In the genomic region with DNA sequence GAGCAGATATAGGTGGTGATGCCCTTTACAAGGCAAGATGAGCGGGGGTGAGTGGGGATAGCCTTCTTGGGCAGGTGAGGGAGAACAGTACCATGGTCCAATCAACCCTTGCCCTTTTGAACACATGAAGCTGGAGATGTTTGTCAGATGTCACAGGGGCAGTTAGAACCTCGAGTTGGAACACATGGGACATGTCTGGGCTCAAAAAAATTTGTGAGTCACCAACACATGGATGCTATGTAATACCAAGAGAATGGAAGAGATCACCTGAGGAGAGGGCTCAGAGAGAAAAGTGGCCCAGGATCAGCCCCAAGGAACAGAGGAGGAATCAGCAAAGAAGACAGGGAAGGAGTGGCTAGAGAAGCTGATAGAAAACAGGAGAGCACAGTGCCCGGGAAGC, we compare ENCODE assay signal across 22 cellular contexts. TPM values are rescaled to one million over a fixed set of nuclear protein-coding genes. Genes with fewer than 3 reads are reported as not detected.
DNase-seq lines count a peak whose midpoint lies in the region; ATAC-seq and TF ChIP-seq lines count a peak whose summit lies in the region.
"Had no signal": no experiment of that assay in that cellular context is flagged by ENCODE, and none has a peak within 500 bp of the region (broad histone marks: within the 10 kb centered on the region; RNA-seq: fewer than 3 reads in every experiment).

No MANE protein-coding gene starts in this region.

- peaks cover 3% of the 10 kb centered on the region for H3F3A ChIP-seq in smooth muscle cell (ENCODE audit: low read depth)

- peak overlapping the region; percentile 2 for H3K4me3 Mint-ChIP-seq in activated naive CD8-positive, alpha-beta T cell treated with anti-CD3 and anti-CD28 coated beads for 36 hours
- H3K4me3 Mint-ChIP-seq in immature natural killer cell = no peak overlapping the region

- no peak for TF ChIP-seq EP300 in transverse colon (IDR thresholded peaks at IDR 0.05; ENCODE audit: low read depth)

- H4K20me1 ChIP-seq in smooth muscle cell (ENCODE audit: low read depth) = peaks cover 11% of the 10 kb centered on the region

- DNase-seq in activated naive CD4-positive, alpha-beta T cell treated with anti-CD3 and anti-CD28 coated beads, Interleukin-2, amount 50 U/mL, for 72 hours (ENCODE audit: low spot score in 2 of 2) = no peak
- no peak for DNase-seq in activated naive CD4-positive, alpha-beta T cell treated with anti-CD3 and anti-CD28 coated beads, Interleukin-2, amount 50 U/mL, for 16 hours
- no peak for DNase-seq in activated naive CD8-positive, alpha-beta T cell treated with anti-CD3 and anti-CD28 coated beads for 36 hours
- DNase-seq in immature natural killer cell (no peak), transverse colon (no peak), smooth muscle cell (lab: John Stamatoyannopoulos, UW; ENCODE audit: unreplicated experiment) (no peak), NCI-H82 (lab: John Stamatoyannopoulos, UW) (no peak)
- DNase-seq: activated CD4-positive, alpha-beta T cell treated with anti-CD3 and anti-CD28 coated beads, Interleukin-2, amount 50 U/mL, for 48 hours; activated effector memory CD4-positive, alpha-beta T cell treated with Interleukin-2 at 50 U/mL for 16 hours; Karpas-422; NCI-H1092 treated with DMSO at 0.1 percent for 48 hours; NCI-H2107; NCI-H526; SK-N-SH; stimulated activated CD4-positive, alpha-beta T cell treated with anti-CD3 and anti-CD28 coated beads, Interleukin-15, amount 100 ng/mL, for 24 hours; uterus had no signal

- no peak for TF ChIP-seq CTCF in transverse colon (IDR thresholded peaks at IDR 0.05)
- no peak for TF ChIP-seq CTCF in smooth muscle cell (IDR thresholded peaks at IDR 0.05; ENCODE audit: borderline replicate concordance, insufficient read depth, poor library complexity, severe bottlenecking)

- H3K9me3 Mint-ChIP-seq in activated naive CD4-positive, alpha-beta T cell treated with anti-CD3 and anti-CD28 coated beads, Interleukin-2, amount 50 U/mL, for 72 hours = no peaks in the 10 kb centered on the region
- H3K9me3 Mint-ChIP-seq in activated naive CD8-positive, alpha-beta T cell treated with anti-CD3 and anti-CD28 coated beads for 36 hours = no peaks in the 10 kb centered on the region
- no peaks in the 10 kb centered on the region for H3K9me3 Mint-ChIP-seq in immature natural killer cell

- ATAC-seq in activated naive CD4-positive, alpha-beta T cell treated with anti-CD3 and anti-CD28 coated beads, Interleukin-2, amount 50 U/mL, for 72 hours = no peak
- no peak for ATAC-seq in GM21786 (IDR thresholded peaks at IDR 0.05; ENCODE audit: unreplicated experiment)

- no peaks in the 10 kb centered on the region for H3K27me3 Mint-ChIP-seq in activated naive CD8-positive, alpha-beta T cell treated with anti-CD3 and anti-CD28 coated beads for 36 hours
- peaks cover 0 to 5% (median 0%) of the 10 kb centered on the region in 3 donors for H3K27me3 Mint-ChIP-seq in immature natural killer cell (ENCODE audit: low read depth in 3 of 3)

- H3K4me3 ChIP-seq in transverse colon (no peak overlapping the region), smooth muscle cell (no peak overlapping the region)
- H3K4me3 ChIP-seq: esophagus muscularis mucosa, HAP-1, uterus had no signal

- no peak overlapping the region for H3K4me2 ChIP-seq in smooth muscle cell
- H3K4me2 ChIP-seq: SK-N-SH had no signal

- H3K36me3 ChIP-seq in transverse colon = peaks cover 0 to 27% (median 2%) of the 10 kb centered on the region in 4 donors
- no peaks in the 10 kb centered on the region for H3K36me3 ChIP-seq in smooth muscle cell (ENCODE audit: low read depth)
- H3K36me3 ChIP-seq: uterus had no signal

- WGBS in transverse colon (ENCODE audit: low coverage in 1 of 2), 2 donors = 91 to 100% methylated on average over 2 to 3 of the region's 3 CpGs
- WGBS in smooth muscle cell (ENCODE audit: low lambda C conversion rate) = 87% methylated on average over 3 of the region's 3 CpGs

- H3K27me3 ChIP-seq in transverse colon (no peaks in the 10 kb centered on the region), smooth muscle cell (ENCODE audit: low read depth) (no peaks in the 10 kb centered on the region)
- H3K27me3 ChIP-seq: esophagus muscularis mucosa, uterus had no signal

- H3K4me1 ChIP-seq in transverse colon (peaks cover 24 to 70% (median 40%) of the 10 kb centered on the region in 4 donors), smooth muscle cell (ENCODE audit: low read depth) (peaks cover 9% of the 10 kb centered on the region)

- TF ChIP-seq POLR2A in transverse colon (IDR thresholded peaks at IDR 0.05) = no peak

- in situ Hi-C loops in transverse colon (cut with MboI; ENCODE audit: low pct_ligation_motif_present in 1 of 4, low pct_unique_long_range_greater_than_20kb in 1 of 4, low sequenced_read_pairs in 3 of 4) = no loop called here

- peak overlapping the region; percentile 76 to 84 (median 82) for H3K27ac ChIP-seq in transverse colon
- no peak overlapping the region for H3K27ac ChIP-seq in smooth muscle cell (ENCODE audit: low read depth)
- H3K27ac ChIP-seq: esophagus muscularis mucosa, uterus had no signal

- peaks cover 30% of the 10 kb centered on the region for H3K4me1 Mint-ChIP-seq in activated naive CD8-positive, alpha-beta T cell treated with anti-CD3 and anti-CD28 coated beads for 36 hours
- H3K4me1 Mint-ChIP-seq in immature natural killer cell = peaks cover 44 to 70% of the 10 kb centered on the region in 2 donors

- H3K79me2 ChIP-seq in smooth muscle cell (ENCODE audit: low read depth) = peaks cover 26% of the 10 kb centered on the region

- H3K9me3 ChIP-seq in transverse colon (no peaks in the 10 kb centered on the region), smooth muscle cell (replicated peaks; ENCODE audit: low read depth) (no peaks in the 10 kb centered on the region)
- H3K9me3 ChIP-seq: esophagus muscularis mucosa, HAP-1, SK-N-SH, uterus had no signal

- H3K9ac ChIP-seq in smooth muscle cell (ENCODE audit: low read depth) = no peak overlapping the region
- H3K9ac ChIP-seq: SK-N-SH had no signal

- no peak overlapping the region for H2AFZ ChIP-seq in smooth muscle cell (ENCODE audit: low read depth)

- intact Hi-C loops in transverse colon (cut with DNase I; ENCODE audit: low total_unique reads) = no loop called here

- peak overlapping the region; percentile 76 to 91 for H3K27ac Mint-ChIP-seq in activated naive CD4-positive, alpha-beta T cell treated with anti-CD3 and anti-CD28 coated beads, Interleukin-2, amount 50 U/mL, for 72 hours
- H3K27ac Mint-ChIP-seq in activated naive CD8-positive, alpha-beta T cell treated with anti-CD3 and anti-CD28 coated beads for 36 hours = no peak overlapping the region
- H3K27ac Mint-ChIP-seq in immature natural killer cell = peak overlapping the region in 4 of 6 donors; percentile 1 to 27 (median 12)

- peaks cover 46 to 64% of the 10 kb centered on the region in 2 donors for H3K36me3 Mint-ChIP-seq in activated naive CD4-positive, alpha-beta T cell treated with anti-CD3 and anti-CD28 coated beads, Interleukin-2, amount 50 U/mL, for 72 hours
- peaks cover 59% of the 10 kb centered on the region for H3K36me3 Mint-ChIP-seq in activated naive CD8-positive, alpha-beta T cell treated with anti-CD3 and anti-CD28 coated beads for 36 hours
- H3K36me3 Mint-ChIP-seq in immature natural killer cell = peaks cover 16 to 22% (median 16%) of the 10 kb centered on the region in 3 donors

RNA-seq across cellular contexts. Expression of gene PHYKPL, which starts 4.7 kb away (rescaled TPM):
- 10 to 100 TPM; 51.1 to 97.6 TPM for total RNA-seq in activated naive CD4-positive, alpha-beta T cell treated with anti-CD3 and anti-CD28 coated beads, Interleukin-2, amount 50 U/mL, for 72 hours
- 10 to 100 TPM; 47.4 to 54.8 TPM for total RNA-seq in activated naive CD8-positive, alpha-beta T cell treated with anti-CD3 and anti-CD28 coated beads for 36 hours
- polyA plus RNA-seq in immature natural killer cell = 10 to 100 TPM; 28.2 to 44.1 (median 33.3) TPM
- 100 to 1,000 TPM; 124 to 405 (median 197) TPM for total RNA-seq in transverse colon
- 15.7 and 17.1 TPM in 2 replicates for total RNA-seq in smooth muscle cell
- polyA plus RNA-seq in smooth muscle cell = 27.8 and 34.2 TPM in 2 replicates

RNA-seq across cellular contexts. Expression of gene HNRNPAB, which starts 23.6 kb away (rescaled TPM):
- total RNA-seq in activated naive CD4-positive, alpha-beta T cell treated with anti-CD3 and anti-CD28 coated beads, Interleukin-2, amount 50 U/mL, for 72 hours = 100 to 1,000 TPM; 232 to 253 TPM
- 100 to 1,000 TPM; 599 to 600 TPM for total RNA-seq in activated naive CD8-positive, alpha-beta T cell treated with anti-CD3 and anti-CD28 coated beads for 36 hours
- polyA plus RNA-seq in immature natural killer cell (100 to 1,000 TPM in 1 of 3 donors, 10 to 100 TPM in 2; 34.4 to 126 (median 62.9) TPM), smooth muscle cell (169 and 170 TPM in 2 replicates)
- total RNA-seq in transverse colon (100 to 1,000 TPM; 115 to 199 (median 169) TPM), smooth muscle cell (79.3 and 83.0 TPM in 2 replicates)

RNA-seq across cellular contexts. Expression of gene GMCL2, which starts 40.8 kb away (rescaled TPM):
- total RNA-seq in activated naive CD4-positive, alpha-beta T cell treated with anti-CD3 and anti-CD28 coated beads, Interleukin-2, amount 50 U/mL, for 72 hours = not detected
- total RNA-seq in activated naive CD8-positive, alpha-beta T cell treated with anti-CD3 and anti-CD28 coated beads for 36 hours = not detected
- polyA plus RNA-seq in immature natural killer cell = not detected
- not detected for total RNA-seq in transverse colon
- total RNA-seq in smooth muscle cell = 0.13 and 0.22 TPM in 2 replicates
- not detected in 2 replicates for polyA plus RNA-seq in smooth muscle cell
- total RNA-seq: dermis blood vessel endothelial cell, esophagus muscularis mucosa, renal cortical epithelial cell, uterus had no signal
- polyA plus RNA-seq: AG04450, SK-N-SH had no signal
